ENCODE assay signal across 18 cellular contexts in the genomic region with DNA sequence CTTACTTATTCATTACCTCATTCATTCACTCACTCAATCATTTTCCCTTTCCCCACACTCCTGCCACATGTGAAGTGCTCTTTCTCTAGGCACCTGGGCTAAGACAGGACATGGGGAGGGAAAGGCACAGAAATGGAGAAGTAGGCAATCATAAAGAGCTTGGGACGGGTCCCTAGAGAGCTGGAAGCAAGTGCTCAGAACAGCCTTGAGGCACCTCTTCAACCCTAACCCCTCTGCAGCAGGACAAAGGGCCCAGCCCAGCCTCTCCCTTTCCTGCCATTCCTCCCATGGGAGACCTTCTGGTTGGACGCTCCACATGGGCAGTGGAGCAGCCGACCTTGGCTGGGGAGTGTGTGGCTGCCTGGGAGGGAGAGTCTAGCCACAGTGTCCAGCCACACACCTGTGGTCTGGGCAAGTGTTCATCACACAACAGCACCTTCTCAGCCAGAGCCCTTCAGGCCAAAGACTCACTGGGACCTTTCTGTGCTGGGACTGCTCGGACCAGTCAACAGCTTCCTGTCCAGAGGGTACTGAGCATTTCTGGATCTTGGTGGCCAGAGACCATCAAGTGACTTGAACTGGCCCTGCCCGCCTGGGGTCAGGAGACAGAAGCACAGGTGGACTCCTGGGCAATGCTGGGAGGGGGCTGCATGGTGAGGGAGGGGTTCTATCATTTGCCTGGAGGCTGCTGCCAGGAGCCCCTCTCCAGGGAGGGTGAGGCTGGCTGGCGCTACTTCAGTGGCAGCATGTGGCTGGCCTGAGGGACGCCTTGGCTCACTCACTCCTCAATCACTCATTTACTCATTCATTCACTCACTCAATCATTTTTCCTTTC. TPM values are rescaled to one million over a fixed set of nuclear protein-coding genes. Genes with fewer than 3 reads are reported as not detected.
A peak's percentile ranks its signal among the peaks of the same experiment; 100 is the strongest.
DNase-seq lines count a peak whose midpoint lies in the region; ATAC-seq, FAIRE-seq and TF ChIP-seq lines count a peak whose summit lies in the region.
"Had no signal": no experiment of that assay in that cellular context is flagged by ENCODE, and none has a peak within 500 bp of the region (broad histone marks: within the 10 kb centered on the region; RNA-seq: fewer than 3 reads in every experiment).

No MANE protein-coding gene starts in this region.

- no peaks in the 10 kb centered on the region for H3K9me3 ChIP-seq in left ventricle myocardium inferior (replicated peaks)

- intact Hi-C loops in left ventricle myocardium inferior (cut with micrococcal nuclease) = no loop called here

- peaks cover 7% of the 10 kb centered on the region for H3K4me1 Mint-ChIP-seq in activated T-cell treated with anti-CD3 and anti-CD28 coated beads, Interleukin-2, amount 50 U/mL, for 24 hours (ENCODE audit: low read depth)
- no peaks in the 10 kb centered on the region for H3K4me1 Mint-ChIP-seq in endothelial cell (ENCODE audit: unreplicated experiment)
- H3K4me1 Mint-ChIP-seq: CD4-positive, CD25-positive, alpha-beta regulatory T cell had no signal

- H3K27ac ChIP-seq in left ventricle myocardium inferior (replicated peaks) = no peak overlapping the region

- no peak overlapping the region for H3K27ac Mint-ChIP-seq in activated T-cell treated with anti-CD3 and anti-CD28 coated beads, Interleukin-2, amount 50 U/mL, for 24 hours
- peak overlapping the region; percentile 32 for H3K27ac Mint-ChIP-seq in endothelial cell (ENCODE audit: unreplicated experiment)
- H3K27ac Mint-ChIP-seq: CD4-positive, CD25-positive, alpha-beta regulatory T cell had no signal

- H3K4me3 ChIP-seq in left ventricle myocardium inferior = no peak overlapping the region

- H3K36me3 ChIP-seq in left ventricle myocardium inferior = no peaks in the 10 kb centered on the region

- no peaks in the 10 kb centered on the region for H3K4me1 ChIP-seq in left ventricle myocardium inferior

- no peaks in the 10 kb centered on the region for H3K27me3 Mint-ChIP-seq in activated T-cell treated with anti-CD3 and anti-CD28 coated beads, Interleukin-2, amount 50 U/mL, for 24 hours
- peaks cover 2% of the 10 kb centered on the region for H3K27me3 Mint-ChIP-seq in endothelial cell (ENCODE audit: unreplicated experiment)
- H3K27me3 Mint-ChIP-seq: CD4-positive, CD25-positive, alpha-beta regulatory T cell had no signal

- no peak for ATAC-seq in GM18907 (IDR thresholded peaks at IDR 0.05; ENCODE audit: unreplicated experiment)

- no peak overlapping the region for H3K4me3 Mint-ChIP-seq in activated T-cell treated with anti-CD3 and anti-CD28 coated beads, Interleukin-2, amount 50 U/mL, for 24 hours
- no peak overlapping the region for H3K4me3 Mint-ChIP-seq in endothelial cell (ENCODE audit: unreplicated experiment)
- H3K4me3 Mint-ChIP-seq: CD4-positive, CD25-positive, alpha-beta regulatory T cell had no signal

- H3K9me3 Mint-ChIP-seq in activated T-cell treated with anti-CD3 and anti-CD28 coated beads, Interleukin-2, amount 50 U/mL, for 24 hours = no peaks in the 10 kb centered on the region
- no peaks in the 10 kb centered on the region for H3K9me3 Mint-ChIP-seq in endothelial cell (ENCODE audit: unreplicated experiment)
- H3K9me3 Mint-ChIP-seq: CD4-positive, CD25-positive, alpha-beta regulatory T cell had no signal

- TF ChIP-seq CTCF in GM20000 (IDR thresholded peaks at IDR 0.05; ENCODE audit: extremely low read depth, missing control alignments) (no peak), endothelial cell (IDR thresholded peaks at IDR 0.05; ENCODE audit: unreplicated experiment) (no peak), left ventricle myocardium inferior (IDR thresholded peaks at IDR 0.05; ENCODE audit: borderline replicate concordance) (no peak)

- peaks cover 42% of the 10 kb centered on the region for H3K27me3 ChIP-seq in left ventricle myocardium inferior (ENCODE audit: low read depth)

- no peaks in the 10 kb centered on the region for H3K36me3 Mint-ChIP-seq in activated T-cell treated with anti-CD3 and anti-CD28 coated beads, Interleukin-2, amount 50 U/mL, for 24 hours (ENCODE audit: low read depth)
- no peaks in the 10 kb centered on the region for H3K36me3 Mint-ChIP-seq in endothelial cell (ENCODE audit: low read depth, unreplicated experiment)
- H3K36me3 Mint-ChIP-seq: CD4-positive, CD25-positive, alpha-beta regulatory T cell had no signal

- peak; percentile 7 for DNase-seq in activated T-cell treated with anti-CD3 and anti-CD28 coated beads, Interleukin-2, amount 50 U/mL, for 24 hours
- no peak for DNase-seq in activated T-cell treated with anti-CD3 and anti-CD28 coated beads, Interleukin-2, amount 50 U/mL, for 1 hour
- peak; percentile 19 for DNase-seq in GM20000 (ENCODE audit: low spot score)
- DNase-seq in endothelial cell (ENCODE audit: low spot score) = no peak
- peak; percentile 5 for DNase-seq in stimulated activated CD8-positive, alpha-beta memory T cell treated with anti-CD3 and anti-CD28 coated beads, Interleukin-4, amount 100 ng/mL, for 48 hours
- no peak for DNase-seq in RCC 7860 (ENCODE audit: low spot score)
- DNase-seq in left ventricle myocardium inferior = no peak
- DNase-seq: CD4-positive, CD25-positive, alpha-beta regulatory T cell; DMS79; Karpas-422; NCI-H1417 treated with DMSO at 0.1 percent for 48 hours; NCI-H2029; NCI-H510A treated with DMSO at 0.1 percent for 48 hours; SHP77 treated with DMSO at 0.1 percent for 48 hours had no signal

- FAIRE-seq in RCC 7860 (lab: Jason Lieb, UNC) = no peak
- FAIRE-seq: G401.6, H54 had no signal

RNA-seq across cellular contexts. Expression of gene MUC5AC, which starts 1.0 kb away (rescaled TPM):
- total RNA-seq in endothelial cell (ENCODE audit: unreplicated experiment) = not detected
- not detected for total RNA-seq in left ventricle myocardium inferior
- total RNA-seq: A673; CD4-positive, CD25-positive, alpha-beta regulatory T cell had no signal

Comparison
In these comparisons a context has a peak if more than half of its experiments do, and no peak if none do; other contexts are left out.
1. DNase-seq: peak in activated T-cell treated with anti-CD3 and anti-CD28 coated beads, Interleukin-2, amount 50 U/mL, for 24 hours (single experiment), GM20000 (single experiment) and stimulated activated CD8-positive, alpha-beta memory T cell treated with anti-CD3 and anti-CD28 coated beads, Interleukin-4, amount 100 ng/mL, for 48 hours (single experiment); none in activated T-cell treated with anti-CD3 and anti-CD28 coated beads, Interleukin-2, amount 50 U/mL, for 1 hour (single experiment), endothelial cell (single experiment), RCC 7860 (single experiment) and left ventricle myocardium inferior (single experiment).